Comparison of ENCODE assay signal across 11 cellular contexts in the genomic region with DNA sequence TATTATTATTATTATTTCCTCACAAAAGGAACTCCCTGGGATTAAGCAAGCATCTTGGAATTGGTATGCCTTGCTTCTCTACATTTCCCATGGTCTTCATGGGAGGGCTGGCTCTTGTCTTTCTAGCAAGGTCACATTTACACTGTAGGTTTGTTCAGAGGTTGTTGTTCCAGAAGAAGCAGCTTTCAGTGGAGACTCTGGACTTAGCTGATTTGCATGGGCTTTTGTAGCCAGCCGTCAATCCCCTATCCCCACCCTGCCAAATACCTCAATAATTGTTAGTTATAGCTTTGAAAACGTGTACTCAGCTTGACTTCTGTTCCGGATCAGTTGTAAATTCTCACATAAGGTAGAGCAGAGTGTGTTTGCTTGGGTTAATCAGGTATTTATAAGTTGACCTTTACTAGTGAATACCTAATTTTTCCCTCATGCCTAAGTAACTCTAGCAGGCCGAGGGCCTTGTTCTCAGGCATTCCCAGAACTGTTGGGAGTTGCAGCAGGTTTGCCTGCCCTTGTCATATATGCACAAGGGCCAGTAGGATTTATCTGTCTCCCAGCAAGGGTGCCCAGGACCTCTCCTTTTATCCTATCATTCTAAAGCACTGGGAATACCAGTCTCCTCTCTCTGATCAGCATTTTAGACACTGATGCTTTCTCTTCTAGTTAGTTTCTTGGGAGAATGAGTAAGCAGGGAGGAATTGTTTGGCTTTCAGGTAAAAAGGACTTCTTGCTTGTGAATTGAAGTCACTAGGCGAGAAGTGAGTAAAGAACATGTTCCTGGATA. TPM values are rescaled to one million over a fixed set of nuclear protein-coding genes. Genes with fewer than 3 reads are reported as not detected.
DNase-seq lines count a peak whose midpoint lies in the region; ATAC-seq and TF ChIP-seq lines count a peak whose summit lies in the region.
"Had no signal": no experiment of that assay in that cellular context is flagged by ENCODE, and none has a peak within 500 bp of the region (broad histone marks: within the 10 kb centered on the region; RNA-seq: fewer than 3 reads in every experiment).

No MANE protein-coding gene starts in this region.

- intact Hi-C loops in activated CD4-positive, alpha-beta T cell treated with anti-CD3 and anti-CD28 coated beads, Interleukin-2, amount 10 ng/mL, durations not matched to agents 24 days and 14 days (cut with micrococcal nuclease): no loop called here

- TF ChIP-seq RAD21 in liver (IDR thresholded peaks at IDR 0.05): no peak

- 43% methylated on average over 5 of the region's 5 CpGs for WGBS in liver

- ATAC-seq in HG02970 (IDR thresholded peaks at IDR 0.05; ENCODE audit: low FRiP score, unreplicated experiment): no peak

- no peak for TF ChIP-seq CTCF in liver (IDR thresholded peaks at IDR 0.05; ENCODE audit: low read depth, low read length, missing input control)

- H3K27me3 Mint-ChIP-seq in activated CD4-positive, alpha-beta T cell treated with anti-CD3 and anti-CD28 coated beads, Interleukin-2, amount 10 ng/mL, durations not matched to agents 24 days and 14 days: no peaks in the 10 kb centered on the region
- no peaks in the 10 kb centered on the region for H3K27me3 Mint-ChIP-seq in activated naive CD8-positive, alpha-beta T cell

- peaks cover 15 to 54% (median 34%) of the 10 kb centered on the region in 4 donors for H3K4me1 ChIP-seq in liver (ENCODE audit: control insufficient read depth in 4 of 4, insufficient read depth in 4 of 4, low read length in 3 of 4)
- peaks cover 22% of the 10 kb centered on the region for H3K4me1 ChIP-seq in stomach smooth muscle (ENCODE audit: control insufficient read depth, insufficient read depth, low read length)

- H3K4me3 Mint-ChIP-seq in activated CD4-positive, alpha-beta T cell treated with anti-CD3 and anti-CD28 coated beads, Interleukin-2, amount 10 ng/mL, durations not matched to agents 24 days and 14 days: no peak overlapping the region
- no peak overlapping the region for H3K4me3 Mint-ChIP-seq in activated naive CD8-positive, alpha-beta T cell

- H3K4me3 ChIP-seq in liver (ENCODE audit: low read depth in 1 of 3, low read length in 3 of 3): no peak overlapping the region
- no peak overlapping the region for H3K4me3 ChIP-seq in stomach smooth muscle (ENCODE audit: low read length in 2 of 2)
- H3K4me3 ChIP-seq: SK-N-MC, thoracic aorta had no signal

- H3K27ac Mint-ChIP-seq in activated CD4-positive, alpha-beta T cell treated with anti-CD3 and anti-CD28 coated beads, Interleukin-2, amount 10 ng/mL, durations not matched to agents 24 days and 14 days: peak overlapping the region; percentile 34
- H3K27ac Mint-ChIP-seq in activated naive CD8-positive, alpha-beta T cell: peak overlapping the region; percentile 75

- no peaks in the 10 kb centered on the region for H3K9me3 Mint-ChIP-seq in activated CD4-positive, alpha-beta T cell treated with anti-CD3 and anti-CD28 coated beads, Interleukin-2, amount 10 ng/mL, durations not matched to agents 24 days and 14 days
- H3K9me3 Mint-ChIP-seq in activated naive CD8-positive, alpha-beta T cell (ENCODE audit: low read depth): no peaks in the 10 kb centered on the region

- no peak for DNase-seq in activated CD4-positive, alpha-beta T cell treated with anti-CD3 and anti-CD28 coated beads, Interleukin-2, amount 10 ng/mL, durations not matched to agents 24 days and 14 days
- no peak for DNase-seq in activated CD4-positive, alpha-beta T cell treated with anti-CD3 and anti-CD28 coated beads for 1 hour
- DNase-seq in LoVo (ENCODE audit: low spot score) (no peak), GM19240 (ENCODE audit: insufficient read length, low spot score) (no peak)
- DNase-seq: NCI-H187 treated with DMSO at 0.1 percent for 48 hours had no signal

- no peaks in the 10 kb centered on the region for H3K36me3 ChIP-seq in liver (ENCODE audit: control insufficient read depth in 4 of 4, insufficient read depth in 3 of 4, low read depth in 1 of 4, low read length in 3 of 4)
- H3K36me3 ChIP-seq in stomach smooth muscle (ENCODE audit: control insufficient read depth in 2 of 2, insufficient read depth in 2 of 2, low read length in 2 of 2): no peaks in the 10 kb centered on the region
- H3K36me3 ChIP-seq: thoracic aorta had no signal

- no peak overlapping the region for H3K9ac ChIP-seq in liver (ENCODE audit: low read depth in 1 of 2, low read length in 2 of 2)
- H3K9ac ChIP-seq in stomach smooth muscle (ENCODE audit: low read length in 2 of 2): peak overlapping the region in 1 of 2 donors; percentile 21

- H3K27me3 ChIP-seq in liver (ENCODE audit: control insufficient read depth in 4 of 4, insufficient read depth in 4 of 4, low read length in 3 of 4): no peaks in the 10 kb centered on the region
- H3K27me3 ChIP-seq in stomach smooth muscle (ENCODE audit: control insufficient read depth in 1 of 2, insufficient read depth in 2 of 2, low read length in 2 of 2): no peaks in the 10 kb centered on the region

- no peaks in the 10 kb centered on the region for H3K9me3 ChIP-seq in liver (ENCODE audit: control insufficient read depth in 4 of 4, low read length in 3 of 4)
- no peaks in the 10 kb centered on the region for H3K9me3 ChIP-seq in stomach smooth muscle (ENCODE audit: control insufficient read depth in 2 of 2, low read length in 2 of 2)
- H3K9me3 ChIP-seq: thoracic aorta had no signal

- peak overlapping the region; percentile 24 to 59 for H3K27ac ChIP-seq in liver (ENCODE audit: low read depth in 1 of 2, low read length in 2 of 2)
- peak overlapping the region; percentile 37 for H3K27ac ChIP-seq in stomach smooth muscle (ENCODE audit: low read length)
- H3K27ac ChIP-seq: SK-N-MC had no signal

- peaks cover 55% of the 10 kb centered on the region for H3K4me1 Mint-ChIP-seq in activated CD4-positive, alpha-beta T cell treated with anti-CD3 and anti-CD28 coated beads, Interleukin-2, amount 10 ng/mL, durations not matched to agents 24 days and 14 days
- H3K4me1 Mint-ChIP-seq in activated naive CD8-positive, alpha-beta T cell (ENCODE audit: low read depth): peaks cover 81% of the 10 kb centered on the region

- peaks cover 13% of the 10 kb centered on the region for H3K36me3 Mint-ChIP-seq in activated CD4-positive, alpha-beta T cell treated with anti-CD3 and anti-CD28 coated beads, Interleukin-2, amount 10 ng/mL, durations not matched to agents 24 days and 14 days (ENCODE audit: low read depth)
- peaks cover 3% of the 10 kb centered on the region for H3K36me3 Mint-ChIP-seq in activated naive CD8-positive, alpha-beta T cell

TF ChIP-seq in liver, 16 proteins besides CTCF, POLR2A, EP300 and RAD21:
- TF ChIP-seq, protein P1, sequence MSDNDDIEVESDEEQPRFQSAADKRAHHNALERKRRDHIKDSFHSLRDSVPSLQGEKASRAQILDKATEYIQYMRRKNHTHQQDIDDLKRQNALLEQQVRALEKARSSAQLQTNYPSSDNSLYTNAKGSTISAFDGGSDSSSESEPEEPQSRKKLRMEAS (IDR thresholded peaks at IDR 0.05): no peak
- TF ChIP-seq HNF4A (conservative IDR thresholded peaks at IDR 0.05): peak; percentile 17

RNA-seq across cellular contexts. Expression of a gene that starts 22.0 kb away (rescaled TPM):
- total RNA-seq in activated CD4-positive, alpha-beta T cell treated with anti-CD3 and anti-CD28 coated beads, Interleukin-2, amount 10 ng/mL, durations not matched to agents 24 days and 14 days: 60.6 and 63.4 TPM in 2 replicates
- 10 to 100 TPM; 21.6 to 42.9 TPM for total RNA-seq in liver
- 10 to 100 TPM; 19.7 to 28.5 TPM for polyA plus RNA-seq in liver

RNA-seq across cellular contexts. Expression of a gene that starts 36.7 kb away (rescaled TPM):
- 174 and 176 TPM in 2 replicates for total RNA-seq in activated CD4-positive, alpha-beta T cell treated with anti-CD3 and anti-CD28 coated beads, Interleukin-2, amount 10 ng/mL, durations not matched to agents 24 days and 14 days
- 10 to 100 TPM in 1 of 2 donors, 1 to 10 TPM in 1; 7.4 to 13.8 TPM for total RNA-seq in liver
- polyA plus RNA-seq in liver: 10 to 100 TPM; 21.9 to 32.9 TPM

Comparison
In these comparisons a context has a peak if more than half of its experiments do, and no peak if none do; other contexts are left out.
1. RNA of a gene that starts 36.7 kb away (total RNA-seq): 174 to 176 TPM in activated CD4-positive, alpha-beta T cell treated with anti-CD3 and anti-CD28 coated beads, Interleukin-2, amount 10 ng/mL, durations not matched to agents 24 days and 14 days; 7.4 to 13.8 TPM in liver; every median in the first group is over 10 times any median in the second.